ENCODE assay signal across 9 cellular contexts in the genomic region with DNA sequence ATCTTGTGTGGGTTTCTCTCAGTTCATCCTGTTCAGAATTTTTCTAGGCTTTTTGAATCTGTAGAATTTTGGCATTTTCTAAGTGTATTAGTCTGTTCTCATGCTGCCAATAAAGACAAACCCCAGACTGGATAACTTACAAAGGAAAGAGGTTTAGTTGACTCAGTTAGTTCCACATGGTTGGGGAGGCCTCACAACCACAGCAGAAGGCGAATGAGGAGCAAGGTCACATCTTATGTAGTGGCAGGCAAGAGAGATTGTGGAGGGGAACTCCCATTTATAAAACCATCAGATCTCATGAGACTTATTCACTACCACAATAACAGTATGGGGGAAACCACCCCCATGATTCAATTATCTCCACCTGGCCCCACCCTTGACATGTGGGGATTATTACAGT.
"Had no signal": no experiment of that assay in that cellular context is flagged by ENCODE, and none has a peak within 500 bp of the region (broad histone marks: within the 10 kb centered on the region; RNA-seq: fewer than 3 reads in every experiment).

No MANE protein-coding gene starts in this region.

- H3K9ac ChIP-seq: GM23248 had no signal

- H3K36me3 ChIP-seq: HAP-1 had no signal

- H3K4me3 Mint-ChIP-seq: HFFc6, IgD-negative memory B cell had no signal

- H3K4me1 ChIP-seq: HAP-1 had no signal

- H3K27ac Mint-ChIP-seq: HFFc6, IgD-negative memory B cell had no signal

- H3K4me3 ChIP-seq: GM23248, HAP-1 had no signal

- H2AFZ ChIP-seq: GM23248 had no signal

- H3K27ac ChIP-seq: GM23248, HL-60 had no signal

- ATAC-seq: HCT116, HepG2 had no signal

- DNase-seq: GM23248, GOT3, H7, HFFc6 had no signal

- H3K9me3 ChIP-seq: HAP-1 had no signal
